12 cellular contexts compared by ENCODE assay signal in the genomic region with DNA sequence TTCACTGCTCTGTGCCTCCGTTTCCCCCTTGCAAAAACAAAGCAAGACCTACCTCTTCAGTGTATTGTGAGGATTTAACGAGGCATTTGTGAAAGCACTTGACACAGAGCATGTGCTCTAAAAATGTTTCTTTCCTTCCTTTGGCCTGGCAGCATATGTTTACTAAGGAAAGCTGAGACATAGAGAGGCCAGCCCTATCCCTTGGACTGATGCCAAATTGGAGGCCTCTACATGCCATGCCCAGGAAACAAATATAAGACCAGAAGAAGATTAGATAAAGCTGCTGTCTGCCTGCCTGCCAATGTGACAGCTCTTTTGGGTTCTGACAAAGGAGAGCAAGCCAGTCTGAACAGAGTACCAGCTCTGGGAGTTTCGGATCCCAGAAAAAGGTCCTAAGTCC. TPM values are rescaled to one million over a fixed set of nuclear protein-coding genes. Genes with fewer than 3 reads are reported as not detected.
DNase-seq lines count a peak whose midpoint lies in the region; ATAC-seq, FAIRE-seq and TF ChIP-seq lines count a peak whose summit lies in the region.
"Had no signal": no experiment of that assay in that cellular context is flagged by ENCODE, and none has a peak within 500 bp of the region (broad histone marks: within the 10 kb centered on the region; RNA-seq: fewer than 3 reads in every experiment).

No MANE protein-coding gene starts in this region.

- H2AK5ac ChIP-seq in mesenchymal stem cell (ENCODE audit: low read length, severe bottlenecking): no peak overlapping the region

- H3K27me3 ChIP-seq in bronchial epithelial cell (ENCODE audit: control insufficient read depth, insufficient read depth, low read length) (no peaks in the 10 kb centered on the region), mesenchymal stem cell (ENCODE audit: control insufficient read depth in 1 of 2, insufficient read depth in 1 of 2, low read length in 2 of 2) (peaks cover 0 to 20% of the 10 kb centered on the region in 2 experiments)

- no peak overlapping the region for H3K4ac ChIP-seq in mesenchymal stem cell (ENCODE audit: low read depth in 1 of 2, low read length in 2 of 2)

- in situ Hi-C loops in GM13976 (cut with MboI; ENCODE audit: low sequenced_read_pairs, unreplicated experiment): no loop called here

- no peak overlapping the region for H3K23ac ChIP-seq in mesenchymal stem cell (ENCODE audit: low read length in 2 of 2)

- no peak for ATAC-seq in GM18858 (IDR thresholded peaks at IDR 0.05; ENCODE audit: unreplicated experiment)
- no peak for ATAC-seq in HG02884 (IDR thresholded peaks at IDR 0.05; ENCODE audit: unreplicated experiment)
- no peak for ATAC-seq in GM21723 (IDR thresholded peaks at IDR 0.05; ENCODE audit: unreplicated experiment)
- ATAC-seq: naive thymus-derived CD8-positive, alpha-beta T cell had no signal

- H3K9me3 ChIP-seq in mesenchymal stem cell (ENCODE audit: control insufficient read depth, low read length): no peaks in the 10 kb centered on the region

- WGBS in mesenchymal stem cell: 96% methylated on average over 1 of the region's 3 CpGs

- no peak overlapping the region for H3K27ac ChIP-seq in mesenchymal stem cell (ENCODE audit: low read length, poor library complexity, severe bottlenecking)

- no peak overlapping the region for H2BK5ac ChIP-seq in mesenchymal stem cell (ENCODE audit: low read depth, low read length, poor library complexity, severe bottlenecking)

- H3K4me3 ChIP-seq in bronchial epithelial cell (ENCODE audit: low read depth, low read length): no peak overlapping the region
- H3K4me3 ChIP-seq in mesenchymal stem cell (ENCODE audit: insufficient read depth in 1 of 2, low read depth in 1 of 2, low read length in 2 of 2): no peak overlapping the region

- H3K36me3 ChIP-seq in bronchial epithelial cell (ENCODE audit: control insufficient read depth, insufficient read depth, low read length): no peaks in the 10 kb centered on the region
- no peaks in the 10 kb centered on the region for H3K36me3 ChIP-seq in mesenchymal stem cell (ENCODE audit: control insufficient read depth in 1 of 2, insufficient read depth in 2 of 2, low read depth in 1 of 2, low read length in 2 of 2)

- H2BK12ac ChIP-seq in mesenchymal stem cell (ENCODE audit: low read length in 2 of 2): no peak overlapping the region

- H2BK15ac ChIP-seq in mesenchymal stem cell (ENCODE audit: low read depth, poor library complexity, severe bottlenecking): no peak overlapping the region

- H3K4me1 ChIP-seq in mesenchymal stem cell (ENCODE audit: control insufficient read depth, insufficient read depth, low read depth, low read length): no peaks in the 10 kb centered on the region

- no peaks in the 10 kb centered on the region for H3K79me1 ChIP-seq in mesenchymal stem cell (replicated peaks; ENCODE audit: low read length, poor library complexity, severe bottlenecking)

- H4K8ac ChIP-seq in mesenchymal stem cell (ENCODE audit: low read length): no peak overlapping the region

- no peak overlapping the region for H3K14ac ChIP-seq in mesenchymal stem cell (ENCODE audit: low read length in 2 of 2)

- no peak overlapping the region for H3K9ac ChIP-seq in mesenchymal stem cell (ENCODE audit: low read length)

- no peak for FAIRE-seq in bronchial epithelial cell (lab: Jason Lieb, UNC)

- no peak overlapping the region for H2BK120ac ChIP-seq in mesenchymal stem cell (ENCODE audit: low read depth, low read length)

- H4K91ac ChIP-seq in mesenchymal stem cell (ENCODE audit: low read length): no peak overlapping the region

- no peak for TF ChIP-seq CTCF in bronchial epithelial cell (IDR thresholded peaks at IDR 0.05; ENCODE audit: insufficient read depth, low read length, severe bottlenecking)
- no peak for TF ChIP-seq CTCF in GM13976 (IDR thresholded peaks at IDR 0.05; ENCODE audit: borderline replicate concordance, control extremely low read depth, extremely low read depth, insufficient read depth, missing control alignments)

- no peak overlapping the region for H3K18ac ChIP-seq in mesenchymal stem cell (ENCODE audit: low read depth in 1 of 2, low read length in 2 of 2)

- H2AFZ ChIP-seq in mesenchymal stem cell (ENCODE audit: low read depth, low read length): no peak overlapping the region

- DNase-seq in EL (peak; percentile 18), NCI-H2029 (lab: John Stamatoyannopoulos, UW) (peak; percentile 70), bronchial epithelial cell (ENCODE audit: low read depth) (peak; percentile 32), mesenchymal stem cell (peak; percentile 17), GM13976 (ENCODE audit: low spot score) (no peak)
- DNase-seq: activated naive CD4-positive, alpha-beta T cell treated with anti-CD3 and anti-CD28 coated beads, Interleukin-2, amount 50 U/mL, for 16 hours; naive thymus-derived CD8-positive, alpha-beta T cell; NCI-H526; stimulated activated CD8-positive, alpha-beta memory T cell treated with anti-CD3 and anti-CD28 coated beads, Interleukin-4, amount 100 ng/mL, for 48 hours had no signal

- no peak overlapping the region for H3K4me2 ChIP-seq in mesenchymal stem cell (ENCODE audit: low read length, poor library complexity, severe bottlenecking)

RNA-seq across cellular contexts. Expression of gene OTUD6A, which starts 25.6 kb away (rescaled TPM):
- not detected in 2 replicates for total RNA-seq in bronchial epithelial cell
- not detected for polyA plus RNA-seq in mesenchymal stem cell (2013, experiment 1 of 2)
- polyA plus RNA-seq in mesenchymal stem cell (2013, experiment 2 of 2): not detected
- total RNA-seq: naive thymus-derived CD8-positive, alpha-beta T cell had no signal
- polyA plus RNA-seq: naive thymus-derived CD8-positive, alpha-beta T cell had no signal

RNA-seq across cellular contexts. Expression of gene AWAT2, which starts 38.1 kb away (rescaled TPM):
- not detected in 2 replicates for total RNA-seq in bronchial epithelial cell
- polyA plus RNA-seq in mesenchymal stem cell (2013, experiment 1 of 2): not detected
- polyA plus RNA-seq in mesenchymal stem cell (2013, experiment 2 of 2): not detected
- total RNA-seq: naive thymus-derived CD8-positive, alpha-beta T cell had no signal
- polyA plus RNA-seq: naive thymus-derived CD8-positive, alpha-beta T cell had no signal

RNA-seq across cellular contexts. Expression of gene IGBP1, which starts 45.4 kb away (rescaled TPM):
- total RNA-seq in bronchial epithelial cell: 75.8 and 107 TPM in 2 replicates
- 56.2 TPM for polyA plus RNA-seq in mesenchymal stem cell (2013, experiment 1 of 2)
- polyA plus RNA-seq in mesenchymal stem cell (2013, experiment 2 of 2): 58.2 TPM
